ENCODE assay signal across 1 cellular context in the genomic region with DNA sequence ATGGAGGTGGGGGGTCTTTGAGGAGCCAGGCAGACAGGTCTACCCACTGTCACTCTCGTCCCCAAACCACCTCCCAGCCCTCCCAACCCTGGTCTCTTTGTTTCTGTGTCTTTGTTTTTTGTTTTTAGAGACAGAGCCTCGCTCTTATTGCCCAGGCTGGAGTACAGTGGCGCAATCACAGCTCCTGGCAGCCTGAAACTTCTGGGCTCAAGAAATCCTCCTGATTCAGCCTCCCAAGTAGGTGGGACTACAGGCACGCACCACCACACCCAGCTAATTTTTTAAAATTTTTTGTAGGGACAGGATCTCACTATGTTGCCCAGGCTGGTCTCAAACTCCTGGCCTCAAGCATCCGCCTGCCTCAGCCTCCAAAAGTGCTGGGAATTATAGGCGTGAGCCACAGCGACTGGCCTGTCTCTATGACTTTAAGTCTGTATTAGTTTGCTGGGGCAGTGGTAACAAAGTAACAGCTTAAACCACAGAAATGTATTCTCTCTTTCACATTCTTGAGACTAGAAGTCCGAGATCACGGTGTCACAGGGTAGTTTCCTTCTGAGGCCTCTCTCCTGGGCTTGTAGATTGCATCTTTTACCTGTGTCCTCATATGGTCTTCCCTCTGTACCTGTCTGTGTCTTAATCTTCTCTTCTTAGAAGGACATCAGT.
A peak's percentile ranks its signal among the peaks of the same experiment; 100 is the strongest.
TF ChIP-seq lines count a peak whose summit lies in the region.

No MANE protein-coding gene starts in this region.

TF ChIP-seq in GM12878, 131 proteins besides CTCF, POLR2A, EP300 and RAD21 (continued from another document):
- TF ChIP-seq, protein P1, sequence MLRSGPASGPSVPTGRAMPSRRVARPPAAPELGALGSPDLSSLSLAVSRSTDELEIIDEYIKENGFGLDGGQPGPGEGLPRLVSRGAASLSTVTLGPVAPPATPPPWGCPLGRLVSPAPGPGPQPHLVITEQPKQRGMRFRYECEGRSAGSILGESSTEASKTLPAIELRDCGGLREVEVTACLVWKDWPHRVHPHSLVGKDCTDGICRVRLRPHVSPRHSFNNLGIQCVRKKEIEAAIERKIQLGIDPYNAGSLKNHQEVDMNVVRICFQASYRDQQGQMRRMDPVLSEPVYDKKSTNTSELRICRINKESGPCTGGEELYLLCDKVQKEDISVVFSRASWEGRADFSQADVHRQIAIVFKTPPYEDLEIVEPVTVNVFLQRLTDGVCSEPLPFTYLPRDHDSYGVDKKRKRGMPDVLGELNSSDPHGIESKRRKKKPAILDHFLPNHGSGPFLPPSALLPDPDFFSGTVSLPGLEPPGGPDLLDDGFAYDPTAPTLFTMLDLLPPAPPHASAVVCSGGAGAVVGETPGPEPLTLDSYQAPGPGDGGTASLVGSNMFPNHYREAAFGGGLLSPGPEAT (IDR thresholded peaks at IDR 0.05; ENCODE audit: low read depth): peak; percentile 62
- peak; percentile 32; the same call in 1 of the 2 replicates for TF ChIP-seq SREBF2 (IDR thresholded peaks at IDR 0.05; ENCODE audit: low read length)
- TF ChIP-seq KLF5 (IDR thresholded peaks at IDR 0.05; ENCODE audit: partially characterized antibody): no peak
- no peak for TF ChIP-seq KDM1A (IDR thresholded peaks at IDR 0.05; ENCODE audit: borderline replicate concordance)
- no peak for TF ChIP-seq CHD1 (IDR thresholded peaks at IDR 0.05; ENCODE audit: low read depth, low read length)
- TF ChIP-seq RUNX3 (IDR thresholded peaks at IDR 0.05; ENCODE audit: low read length): peak; percentile 81
- TF ChIP-seq, protein P2, sequence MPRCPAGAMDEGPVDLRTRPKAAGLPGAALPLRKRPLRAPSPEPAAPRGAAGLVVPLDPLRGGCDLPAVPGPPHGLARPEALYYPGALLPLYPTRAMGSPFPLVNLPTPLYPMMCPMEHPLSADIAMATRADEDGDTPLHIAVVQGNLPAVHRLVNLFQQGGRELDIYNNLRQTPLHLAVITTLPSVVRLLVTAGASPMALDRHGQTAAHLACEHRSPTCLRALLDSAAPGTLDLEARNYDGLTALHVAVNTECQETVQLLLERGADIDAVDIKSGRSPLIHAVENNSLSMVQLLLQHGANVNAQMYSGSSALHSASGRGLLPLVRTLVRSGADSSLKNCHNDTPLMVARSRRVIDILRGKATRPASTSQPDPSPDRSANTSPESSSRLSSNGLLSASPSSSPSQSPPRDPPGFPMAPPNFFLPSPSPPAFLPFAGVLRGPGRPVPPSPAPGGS (IDR thresholded peaks at IDR 0.05; ENCODE audit: borderline replicate concordance, insufficient read depth, low read depth, low read length, poor library complexity, severe bottlenecking): no peak
- peak; percentile 69; the same call in 1 of the 2 replicates for TF ChIP-seq ZNF217 (IDR thresholded peaks at IDR 0.05)
- TF ChIP-seq, protein P3, sequence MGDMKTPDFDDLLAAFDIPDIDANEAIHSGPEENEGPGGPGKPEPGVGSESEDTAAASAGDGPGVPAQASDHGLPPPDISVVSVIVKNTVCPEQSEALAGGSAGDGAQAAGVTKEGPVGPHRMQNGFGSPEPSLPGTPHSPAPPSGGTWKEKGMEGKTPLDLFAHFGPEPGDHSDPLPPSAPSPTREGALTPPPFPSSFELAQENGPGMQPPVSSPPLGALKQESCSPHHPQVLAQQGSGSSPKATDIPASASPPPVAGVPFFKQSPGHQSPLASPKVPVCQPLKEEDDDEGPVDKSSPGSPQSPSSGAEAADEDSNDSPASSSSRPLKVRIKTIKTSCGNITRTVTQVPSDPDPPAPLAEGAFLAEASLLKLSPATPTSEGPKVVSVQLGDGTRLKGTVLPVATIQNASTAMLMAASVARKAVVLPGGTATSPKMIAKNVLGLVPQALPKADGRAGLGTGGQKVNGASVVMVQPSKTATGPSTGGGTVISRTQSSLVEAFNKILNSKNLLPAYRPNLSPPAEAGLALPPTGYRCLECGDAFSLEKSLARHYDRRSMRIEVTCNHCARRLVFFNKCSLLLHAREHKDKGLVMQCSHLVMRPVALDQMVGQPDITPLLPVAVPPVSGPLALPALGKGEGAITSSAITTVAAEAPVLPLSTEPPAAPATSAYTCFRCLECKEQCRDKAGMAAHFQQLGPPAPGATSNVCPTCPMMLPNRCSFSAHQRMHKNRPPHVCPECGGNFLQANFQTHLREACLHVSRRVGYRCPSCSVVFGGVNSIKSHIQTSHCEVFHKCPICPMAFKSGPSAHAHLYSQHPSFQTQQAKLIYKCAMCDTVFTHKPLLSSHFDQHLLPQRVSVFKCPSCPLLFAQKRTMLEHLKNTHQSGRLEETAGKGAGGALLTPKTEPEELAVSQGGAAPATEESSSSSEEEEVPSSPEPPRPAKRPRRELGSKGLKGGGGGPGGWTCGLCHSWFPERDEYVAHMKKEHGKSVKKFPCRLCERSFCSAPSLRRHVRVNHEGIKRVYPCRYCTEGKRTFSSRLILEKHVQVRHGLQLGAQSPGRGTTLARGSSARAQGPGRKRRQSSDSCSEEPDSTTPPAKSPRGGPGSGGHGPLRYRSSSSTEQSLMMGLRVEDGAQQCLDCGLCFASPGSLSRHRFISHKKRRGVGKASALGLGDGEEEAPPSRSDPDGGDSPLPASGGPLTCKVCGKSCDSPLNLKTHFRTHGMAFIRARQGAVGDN (IDR thresholded peaks at IDR 0.05): peak; percentile 57; the same call in 1 of the 2 replicates
- TF ChIP-seq POU2F2 (IDR thresholded peaks at IDR 0.05; ENCODE audit: borderline replicate concordance, low read depth, low read length): peak; percentile 28; the same call in 1 of the 3 replicates
- 0 out of 2 replicates have a peak, but pooled peaks have one; percentile 32 for TF ChIP-seq POLR2AphosphoS5 (IDR thresholded peaks at IDR 0.05; ENCODE audit: low read length)
- peak; percentile 53; the same call in 1 of the 2 replicates for TF ChIP-seq NBN (IDR thresholded peaks at IDR 0.05)
- 0 out of 2 replicates have a peak, but pooled peaks have one; percentile 14 for TF ChIP-seq MTA2 (IDR thresholded peaks at IDR 0.05; ENCODE audit: low read depth)
- TF ChIP-seq, protein P4, sequence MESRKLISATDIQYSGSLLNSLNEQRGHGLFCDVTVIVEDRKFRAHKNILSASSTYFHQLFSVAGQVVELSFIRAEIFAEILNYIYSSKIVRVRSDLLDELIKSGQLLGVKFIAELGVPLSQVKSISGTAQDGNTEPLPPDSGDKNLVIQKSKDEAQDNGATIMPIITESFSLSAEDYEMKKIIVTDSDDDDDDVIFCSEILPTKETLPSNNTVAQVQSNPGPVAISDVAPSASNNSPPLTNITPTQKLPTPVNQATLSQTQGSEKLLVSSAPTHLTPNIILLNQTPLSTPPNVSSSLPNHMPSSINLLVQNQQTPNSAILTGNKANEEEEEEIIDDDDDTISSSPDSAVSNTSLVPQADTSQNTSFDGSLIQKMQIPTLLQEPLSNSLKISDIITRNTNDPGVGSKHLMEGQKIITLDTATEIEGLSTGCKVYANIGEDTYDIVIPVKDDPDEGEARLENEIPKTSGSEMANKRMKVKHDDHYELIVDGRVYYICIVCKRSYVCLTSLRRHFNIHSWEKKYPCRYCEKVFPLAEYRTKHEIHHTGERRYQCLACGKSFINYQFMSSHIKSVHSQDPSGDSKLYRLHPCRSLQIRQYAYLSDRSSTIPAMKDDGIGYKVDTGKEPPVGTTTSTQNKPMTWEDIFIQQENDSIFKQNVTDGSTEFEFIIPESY (IDR thresholded peaks at IDR 0.05): peak; percentile 96
- TF ChIP-seq MEF2A (IDR thresholded peaks at IDR 0.05; ENCODE audit: insufficient read depth, low read depth, low read length): no peak
- no peak for TF ChIP-seq CREB1 (IDR thresholded peaks at IDR 0.05; ENCODE audit: low read depth)
- TF ChIP-seq, protein P5, sequence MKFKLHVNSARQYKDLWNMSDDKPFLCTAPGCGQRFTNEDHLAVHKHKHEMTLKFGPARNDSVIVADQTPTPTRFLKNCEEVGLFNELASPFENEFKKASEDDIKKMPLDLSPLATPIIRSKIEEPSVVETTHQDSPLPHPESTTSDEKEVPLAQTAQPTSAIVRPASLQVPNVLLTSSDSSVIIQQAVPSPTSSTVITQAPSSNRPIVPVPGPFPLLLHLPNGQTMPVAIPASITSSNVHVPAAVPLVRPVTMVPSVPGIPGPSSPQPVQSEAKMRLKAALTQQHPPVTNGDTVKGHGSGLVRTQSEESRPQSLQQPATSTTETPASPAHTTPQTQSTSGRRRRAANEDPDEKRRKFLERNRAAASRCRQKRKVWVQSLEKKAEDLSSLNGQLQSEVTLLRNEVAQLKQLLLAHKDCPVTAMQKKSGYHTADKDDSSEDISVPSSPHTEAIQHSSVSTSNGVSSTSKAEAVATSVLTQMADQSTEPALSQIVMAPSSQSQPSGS (IDR thresholded peaks at IDR 0.05; ENCODE audit: low read length): peak; percentile 34; the same call in 1 of the 2 replicates
- no peak for TF ChIP-seq HCFC1 (IDR thresholded peaks at IDR 0.05; ENCODE audit: low read length)
- peak in 1 of 2 experiments; percentile 12; a peak in 1 of 4 replicates for TF ChIP-seq BHLHE40 (IDR thresholded peaks at IDR 0.05; ENCODE audit: borderline replicate concordance in 1 of 2, low read depth in 2 of 2, low read length in 1 of 2)
- TF ChIP-seq MEF2B (IDR thresholded peaks at IDR 0.05; ENCODE audit: partially characterized antibody, poor library complexity, severe bottlenecking): peak; percentile 38
- peak in 1 of 2 experiments; percentile 9; a peak in 1 of 4 replicates for TF ChIP-seq IKZF2 (IDR thresholded peaks at IDR 0.05)
- 0 out of 2 replicates have a peak, but pooled peaks have one; percentile 37 for TF ChIP-seq TCF12 (IDR thresholded peaks at IDR 0.05; ENCODE audit: low read depth, low read length)
- TF ChIP-seq, protein P6, sequence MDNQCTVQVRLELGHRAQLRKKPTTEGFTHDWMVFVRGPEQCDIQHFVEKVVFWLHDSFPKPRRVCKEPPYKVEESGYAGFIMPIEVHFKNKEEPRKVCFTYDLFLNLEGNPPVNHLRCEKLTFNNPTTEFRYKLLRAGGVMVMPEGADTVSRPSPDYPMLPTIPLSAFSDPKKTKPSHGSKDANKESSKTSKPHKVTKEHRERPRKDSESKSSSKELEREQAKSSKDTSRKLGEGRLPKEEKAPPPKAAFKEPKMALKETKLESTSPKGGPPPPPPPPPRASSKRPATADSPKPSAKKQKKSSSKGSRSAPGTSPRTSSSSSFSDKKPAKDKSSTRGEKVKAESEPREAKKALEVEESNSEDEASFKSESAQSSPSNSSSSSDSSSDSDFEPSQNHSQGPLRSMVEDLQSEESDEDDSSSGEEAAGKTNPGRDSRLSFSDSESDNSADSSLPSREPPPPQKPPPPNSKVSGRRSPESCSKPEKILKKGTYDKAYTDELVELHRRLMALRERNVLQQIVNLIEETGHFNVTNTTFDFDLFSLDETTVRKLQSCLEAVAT (IDR thresholded peaks at IDR 0.05): peak; percentile 41; the same call in 1 of the 2 replicates
